8 cellular contexts compared by ENCODE assay signal in the genomic region with DNA sequence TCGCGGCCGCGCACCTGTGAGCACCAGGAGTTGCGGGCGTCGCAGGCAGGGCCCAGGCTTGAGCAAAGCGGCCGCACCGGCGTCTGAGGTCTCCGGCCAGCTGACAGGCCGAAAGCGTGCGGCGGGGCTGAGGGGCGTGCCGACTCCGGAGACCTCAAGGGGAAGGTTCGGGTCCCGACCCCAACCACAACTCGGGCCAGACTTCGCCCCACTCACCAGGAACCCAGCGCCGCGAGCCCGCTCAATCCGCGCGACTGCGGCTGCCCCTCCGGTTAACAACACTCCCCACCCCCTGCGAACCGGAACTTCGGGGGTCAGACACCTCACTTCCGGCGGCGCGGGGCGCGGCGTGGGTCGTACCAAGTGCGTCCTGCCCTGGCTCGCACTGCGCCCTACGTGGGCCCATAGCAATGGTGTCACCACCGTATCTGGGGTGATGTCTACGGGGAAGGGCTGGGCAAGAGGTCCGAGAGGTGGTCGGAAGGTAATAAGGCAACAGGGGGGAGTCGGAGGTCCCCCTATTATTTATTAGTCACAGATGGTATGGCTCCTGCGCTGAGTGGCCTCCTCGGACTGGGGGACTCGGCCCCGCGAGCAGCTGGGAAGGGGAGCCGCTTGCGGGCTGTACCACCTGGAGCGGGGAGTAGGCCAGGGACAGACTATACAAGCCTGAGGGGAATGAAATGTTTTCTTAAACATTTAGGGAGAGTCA. TPM values are rescaled to one million over a fixed set of nuclear protein-coding genes. Genes with fewer than 3 reads are reported as not detected.
DNase-seq lines count a peak whose midpoint lies in the region; ATAC-seq, FAIRE-seq and TF ChIP-seq lines count a peak whose summit lies in the region.

A gene (minus strand): TSS at position 280 of the 712 bp plus-strand sequence. CDS start 918 bp downstream, outside the sequence.

- peaks cover 9 to 10% of the 10 kb centered on the region in 2 donors for H3K36me3 Mint-ChIP-seq in activated naive CD4-positive, alpha-beta T cell treated with anti-CD3 and anti-CD28 coated beads, Interleukin-2, amount 50 U/mL, for 72 hours
- H3K36me3 Mint-ChIP-seq in glutamatergic neuron (ENCODE audit: unreplicated experiment): no peaks in the 10 kb centered on the region

- H3K4me3 Mint-ChIP-seq in glutamatergic neuron (ENCODE audit: unreplicated experiment): peak within 1 kb of the TSS; percentile 97

- TF ChIP-seq CTCF in NB4 (IDR thresholded peaks at IDR 0.05; ENCODE audit: low read depth, low read length) (no peak), glutamatergic neuron (IDR thresholded peaks at IDR 0.05; ENCODE audit: partially characterized antibody, unreplicated experiment) (no peak), pancreas (IDR thresholded peaks at IDR 0.05) (no peak), thyroid gland (IDR thresholded peaks at IDR 0.05) (peak in 2 of 6 experiments; percentile 16 to 25)

- H3K9me3 ChIP-seq in pancreas (no peaks in the 10 kb centered on the region), thyroid gland (no peaks in the 10 kb centered on the region)

- intact Hi-C loops in pancreas (cut with DNase I) (loop anchor here in 2 of 3 donors (5.0 kb wide), 1 partner anchor 48 kb away; a partner anchor contains a TSS), thyroid gland (cut with DNase I) (loop anchor here (5.0 kb wide), 1 partner anchor 48 kb away; a partner anchor contains a TSS)

- peak; percentile 92 for DNase-seq in NB4 (ENCODE audit: low read depth)
- DNase-seq in SKM-1 (lab: John Stamatoyannopoulos, UW; ENCODE audit: unreplicated experiment): peak; percentile 86
- DNase-seq in activated naive CD4-positive, alpha-beta T cell treated with anti-CD3 and anti-CD28 coated beads, Interleukin-2, amount 50 U/mL, for 72 hours (ENCODE audit: low spot score in 2 of 2): peak; percentile 91
- peak; percentile 92 for DNase-seq in glutamatergic neuron
- DNase-seq in pancreas: peak; percentile 90 to 97 (median 94)
- DNase-seq in thyroid gland: peak; percentile 90 to 92

- peak within 1 kb of the TSS; percentile 99 to 100 (median 99) for H3K27ac ChIP-seq in pancreas
- peak within 1 kb of the TSS; percentile 94 to 98 (median 96) for H3K27ac ChIP-seq in thyroid gland

- H3K27me3 ChIP-seq in pancreas: no peaks in the 10 kb centered on the region
- H3K27me3 ChIP-seq in thyroid gland: no peaks in the 10 kb centered on the region

- no peak for FAIRE-seq in pancreas (lab: Jason Lieb, UNC)

- TF ChIP-seq POLR2A in NB4 (IDR thresholded peaks at IDR 0.05; ENCODE audit: extremely low read depth, insufficient read length) (peak; percentile 86), thyroid gland (IDR thresholded peaks at IDR 0.05) (peak; percentile 85 to 92)

- H3K4me1 Mint-ChIP-seq in glutamatergic neuron (ENCODE audit: low read depth, unreplicated experiment): peaks cover 15% of the 10 kb centered on the region

- peaks cover 14 to 32% (median 26%) of the 10 kb centered on the region in 3 donors for H3K4me1 ChIP-seq in pancreas
- peaks cover 24 to 29% of the 10 kb centered on the region in 2 donors for H3K4me1 ChIP-seq in thyroid gland

- WGBS in pancreas, 2 donors: 0% methylated on average over 55 to 60 of the region's 60 CpGs
- 0% methylated on average over 9 to 23 of the region's 60 CpGs for WGBS in thyroid gland, 2 donors

- peak within 1 kb of the TSS; percentile 99 for H3K27ac Mint-ChIP-seq in activated naive CD4-positive, alpha-beta T cell treated with anti-CD3 and anti-CD28 coated beads, Interleukin-2, amount 50 U/mL, for 72 hours
- H3K27ac Mint-ChIP-seq in glutamatergic neuron (ENCODE audit: unreplicated experiment): peak within 1 kb of the TSS; percentile 99

- ATAC-seq in HG02571 (IDR thresholded peaks at IDR 0.05; ENCODE audit: unreplicated experiment): peak; percentile 53
- ATAC-seq in activated naive CD4-positive, alpha-beta T cell treated with anti-CD3 and anti-CD28 coated beads, Interleukin-2, amount 50 U/mL, for 72 hours: peak; percentile 87 to 88
- peak; percentile 82 to 92 (median 84) for ATAC-seq in pancreas

- H3K36me3 ChIP-seq in pancreas (peaks cover 2 to 38% (median 25%) of the 10 kb centered on the region in 3 donors), thyroid gland (peaks cover 31 to 36% of the 10 kb centered on the region in 2 donors)

- H3K4me3 ChIP-seq in GM08714 (ENCODE audit: low read length): peak within 1 kb of the TSS; percentile 94
- peak within 1 kb of the TSS; percentile 86 for H3K4me3 ChIP-seq in NB4 (ENCODE audit: low read depth, low read length)
- peak within 1 kb of the TSS; percentile 70 to 93 (median 82) for H3K4me3 ChIP-seq in pancreas
- peak within 1 kb of the TSS; percentile 50 to 90 (median 66) for H3K4me3 ChIP-seq in thyroid gland (replicated peaks in 1 of 3)

- no peaks in the 10 kb centered on the region for H3K9me3 Mint-ChIP-seq in activated naive CD4-positive, alpha-beta T cell treated with anti-CD3 and anti-CD28 coated beads, Interleukin-2, amount 50 U/mL, for 72 hours
- peaks cover 9% of the 10 kb centered on the region for H3K9me3 Mint-ChIP-seq in glutamatergic neuron (ENCODE audit: unreplicated experiment)

- peaks cover 6% of the 10 kb centered on the region for H3K27me3 Mint-ChIP-seq in glutamatergic neuron (ENCODE audit: unreplicated experiment)

RNA-seq across cellular contexts. Expression of the gene that starts here (rescaled TPM):
- 10 to 100 TPM; 30.2 to 31.6 TPM for total RNA-seq in activated naive CD4-positive, alpha-beta T cell treated with anti-CD3 and anti-CD28 coated beads, Interleukin-2, amount 50 U/mL, for 72 hours
- 54.7 TPM for total RNA-seq in glutamatergic neuron (ENCODE audit: unreplicated experiment)
- 10 to 100 TPM; 47.5 to 98.2 (median 66.3) TPM for total RNA-seq in pancreas
- 10 to 100 TPM; 63.4 to 64.8 TPM for polyA plus RNA-seq in pancreas
- 100 to 1,000 TPM in 1 of 4 donors, 10 to 100 TPM in 3; 28.8 to 103 (median 69.7) TPM for total RNA-seq in thyroid gland

Comparison
In these comparisons a context has a peak if more than half of its experiments do, and no peak if none do; other contexts are left out.
1. Peak in every context shown above with its lines: DNase-seq, ATAC-seq, H3K4me3 ChIP-seq and H3K27ac ChIP-seq.